Comparison of ENCODE assay signal across 7 cellular contexts in genomic region chr13:31161583-31162150, GRCh38. TPM values are rescaled to one million over a fixed set of nuclear protein-coding genes. Genes with fewer than 3 reads are reported as not detected.
DNase-seq lines count a peak whose midpoint lies in the region; ATAC-seq lines count a peak whose summit lies in the region.

TSS of gene HSPH1 (minus strand) at chr13:31161904. CDS start at chr13:31161582, 322 bp downstream.

- ATAC-seq in GM18499 (IDR thresholded peaks at IDR 0.05; ENCODE audit: insufficient read depth, unreplicated experiment), result peak; percentile 51
- ATAC-seq in HG02885 (IDR thresholded peaks at IDR 0.05; ENCODE audit: poor library complexity, unreplicated experiment), result peak; percentile 80
- peak; percentile 77 for ATAC-seq in T-helper 17 cell

- H3K36me3 Mint-ChIP-seq in T-helper 17 cell (ENCODE audit: low read depth), result peaks cover 2% of the 10 kb centered on the region

- H3K9me3 ChIP-seq in T-helper 17 cell (ENCODE audit: control insufficient read depth, low read length, poor library complexity, severe bottlenecking), result no peaks in the 10 kb centered on the region

- H3K4me1 Mint-ChIP-seq in T-helper 17 cell, result peaks cover 31% of the 10 kb centered on the region

- DNase-seq in NCI-H1694 treated with DMSO at 0.1 percent for 48 hours (lab: John Stamatoyannopoulos, UW) (peak; percentile 94), T-helper 17 cell (peak; percentile 96 to 97 (median 96)), astrocyte of the hippocampus (ENCODE audit: low read depth, low spot score) (peak; percentile 99), hippocampal formation (lab: John Stamatoyannopoulos, UW) (peak; percentile 94 to 99), retina (peak; percentile 100)

- H3K27me3 Mint-ChIP-seq in T-helper 17 cell, result no peaks in the 10 kb centered on the region

- H3K4me3 Mint-ChIP-seq in T-helper 17 cell, result peak within 1 kb of the TSS; percentile 97

- peak within 1 kb of the TSS; percentile 99 for H3K27ac Mint-ChIP-seq in T-helper 17 cell

RNA-seq across cellular contexts. Expression of gene HSPH1, which starts in this region (rescaled TPM):
- 100 to 1,000 TPM; 143 to 153 TPM for total RNA-seq in T-helper 17 cell

Comparison
In these comparisons a context has a peak if more than half of its experiments do, and no peak if none do; other contexts are left out.
1. Peak in every context shown above with its lines: DNase-seq and ATAC-seq.